8 cellular contexts compared by ENCODE assay signal in the genomic region with DNA sequence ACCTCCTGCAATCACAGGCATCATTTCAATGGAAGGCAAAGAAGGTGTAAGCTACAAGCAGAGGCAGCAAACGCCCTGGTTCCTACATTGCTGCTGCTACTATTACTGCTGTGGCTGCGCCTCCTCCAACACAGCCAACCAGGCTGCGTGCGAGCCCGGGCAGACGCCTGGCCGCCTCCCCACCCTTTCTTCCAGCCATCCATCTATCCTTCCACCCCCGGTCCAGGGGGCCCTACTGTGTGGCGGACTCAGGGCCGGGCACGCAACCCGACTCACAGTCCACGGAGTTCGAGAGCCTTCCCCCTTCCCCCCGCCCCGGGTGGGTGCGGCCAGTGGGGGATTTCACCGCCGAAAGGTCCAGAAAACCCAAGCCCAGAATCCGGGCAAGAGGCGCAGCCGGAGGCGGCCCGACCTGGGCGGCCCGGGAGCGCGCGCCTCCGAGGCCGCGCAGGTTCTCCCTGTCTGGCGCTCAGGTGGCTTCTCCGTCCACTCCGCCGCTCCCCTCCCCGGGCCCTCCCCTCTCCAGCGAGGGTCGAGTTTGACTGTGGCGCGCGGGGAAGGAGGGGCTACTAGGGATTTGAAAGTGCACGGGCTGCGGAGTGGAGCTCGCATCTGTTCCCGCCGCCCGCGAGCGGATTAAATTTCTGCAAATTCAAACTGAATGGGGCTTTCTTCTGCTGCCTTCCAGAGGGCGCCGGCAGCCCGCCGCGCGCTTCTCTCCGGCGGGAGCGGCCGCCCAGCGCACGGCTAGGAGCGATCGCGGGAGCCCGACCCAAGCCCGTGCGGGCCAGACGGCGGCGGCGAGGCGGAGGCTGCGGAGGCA.
A peak's percentile ranks its signal among the peaks of the same experiment; 100 is the strongest.
DNase-seq lines count a peak whose midpoint lies in the region; ATAC-seq and TF ChIP-seq lines count a peak whose summit lies in the region.

TSS of gene HUNK (plus strand) at position 569 of the 823 bp plus-strand sequence. CDS start 655 bp downstream, outside the sequence.

- in situ Hi-C loops in astrocyte of the cerebellum (cut with HindIII; ENCODE audit: low sequenced_read_pairs), result no loop called here

- peak; percentile 11 for DNase-seq in stimulated activated CD4-positive, alpha-beta T cell treated with anti-CD3 and anti-CD28 coated beads, Interleukin-12 subunit alpha, Interleukin-12 subunit beta, amount 100 ng/mL, for 4 hours
- no peak for DNase-seq in stimulated activated CD4-positive, alpha-beta T cell treated with anti-CD3 and anti-CD28 coated beads, Interleukin-1b, Interleukin-23, amount 100 ng/mL, for 48 hours
- DNase-seq in NCI-H345 (lab: John Stamatoyannopoulos, UW) (peak; percentile 86), astrocyte of the cerebellum (ENCODE audit: low read depth) (no peak), skeletal muscle cell (ENCODE audit: low read depth) (no peak), activated gamma-delta T cell (lab: John Stamatoyannopoulos, UW) (no peak)

- ATAC-seq in GM19452 (IDR thresholded peaks at IDR 0.05; ENCODE audit: unreplicated experiment), result no peak

- peak; percentile 12 for TF ChIP-seq CTCF in astrocyte of the cerebellum (IDR thresholded peaks at IDR 0.05; ENCODE audit: low read depth, low read length, missing control alignments)

- no peaks in the 10 kb centered on the region for H3K9me3 ChIP-seq in iPS-18c (ENCODE audit: control insufficient read depth, insufficient read depth, low read length)

- H3K4me3 ChIP-seq in astrocyte of the cerebellum (ENCODE audit: low read depth, low read length) (peak within 1 kb of the TSS; percentile 50), iPS-18c (ENCODE audit: insufficient read depth, low read depth, low read length) (peak within 1 kb of the TSS; percentile 77), skeletal muscle cell (ENCODE audit: low read depth, low read length) (peak within 1 kb of the TSS; percentile 44)

Comparison
In these comparisons a context has a peak if more than half of its experiments do, and no peak if none do; other contexts are left out.
1. DNase-seq: peak in stimulated activated CD4-positive, alpha-beta T cell treated with anti-CD3 and anti-CD28 coated beads, Interleukin-12 subunit alpha, Interleukin-12 subunit beta, amount 100 ng/mL, for 4 hours (single experiment) and NCI-H345 (single experiment); none in stimulated activated CD4-positive, alpha-beta T cell treated with anti-CD3 and anti-CD28 coated beads, Interleukin-1b, Interleukin-23, amount 100 ng/mL, for 48 hours (single experiment), astrocyte of the cerebellum (single experiment), skeletal muscle cell (single experiment) and activated gamma-delta T cell (single experiment).
2. Peak in every context shown above with its lines, with median percentiles within 50 percentile points of each other: H3K4me3 ChIP-seq.